In genomic region chr17:18038149-18038850, GRCh38 we compare ENCODE assay signal across 8 cellular contexts. TPM values are rescaled to one million over a fixed set of nuclear protein-coding genes. Genes with fewer than 3 reads are reported as not detected.
DNase-seq lines count a peak whose midpoint lies in the region; ATAC-seq, FAIRE-seq and TF ChIP-seq lines count a peak whose summit lies in the region.

No MANE protein-coding gene starts in this region.

- H3K36me3 Mint-ChIP-seq in astrocyte (ENCODE audit: low read depth, unreplicated experiment) = peaks cover 2% of the 10 kb centered on the region

- H3K27me3 ChIP-seq in NT2/D1 (ENCODE audit: insufficient read depth, insufficient read length) = no peaks in the 10 kb centered on the region
- H3K27me3 ChIP-seq in astrocyte (ENCODE audit: insufficient read depth, low read length) = no peaks in the 10 kb centered on the region
- no peaks in the 10 kb centered on the region for H3K27me3 ChIP-seq in liver (ENCODE audit: control insufficient read depth in 4 of 4, insufficient read depth in 4 of 4, low read length in 3 of 4)

- H3K9ac ChIP-seq in NT2/D1 (ENCODE audit: insufficient read length, low read depth) = peak overlapping the region; percentile 91
- peak overlapping the region; percentile 84 for H3K9ac ChIP-seq in astrocyte (ENCODE audit: low read length)
- H3K9ac ChIP-seq in liver (ENCODE audit: low read depth in 1 of 2, low read length in 2 of 2) = peak overlapping the region; percentile 51 to 79

- H3K27ac ChIP-seq in astrocyte (ENCODE audit: low read depth, low read length) (peak overlapping the region; percentile 77), liver (ENCODE audit: low read depth in 1 of 2, low read length in 2 of 2) (peak overlapping the region; percentile 18 to 61), substantia nigra (ENCODE audit: low read depth, low read length, poor library complexity, severe bottlenecking) (peak overlapping the region; percentile 75)

- H3K4me3 Mint-ChIP-seq in astrocyte (ENCODE audit: unreplicated experiment) = peak overlapping the region; percentile 96

- TF ChIP-seq POLR2A in GM12892 (IDR thresholded peaks at IDR 0.05; ENCODE audit: low read depth, low read length) = no peak

- H3K9me3 ChIP-seq in NT2/D1 (ENCODE audit: insufficient read depth, low read length) (no peaks in the 10 kb centered on the region), astrocyte (ENCODE audit: insufficient read depth, low read depth, low read length) (no peaks in the 10 kb centered on the region), liver (ENCODE audit: control insufficient read depth in 4 of 4, low read length in 3 of 4) (no peaks in the 10 kb centered on the region)

- TF ChIP-seq RAD21 in liver (IDR thresholded peaks at IDR 0.05) = no peak

- FAIRE-seq in GM12892 (lab: Jason Lieb, UNC) (peak; percentile 77), astrocyte (lab: Jason Lieb, UNC) (no peak)

- peaks cover 22% of the 10 kb centered on the region for H3K4me1 Mint-ChIP-seq in astrocyte (ENCODE audit: low read depth, unreplicated experiment)

- H4K20me1 ChIP-seq in astrocyte (ENCODE audit: insufficient read depth, low read length) = peaks cover 29% of the 10 kb centered on the region

- ATAC-seq in GM21526 (IDR thresholded peaks at IDR 0.05; ENCODE audit: low FRiP score, unreplicated experiment) = no peak
- no peak for ATAC-seq in left lobe of liver

- H3K36me3 ChIP-seq in NT2/D1 (ENCODE audit: insufficient read depth, insufficient read length, low read length) (peaks cover 2% of the 10 kb centered on the region), astrocyte (ENCODE audit: insufficient read depth, low read length) (no peaks in the 10 kb centered on the region), liver (ENCODE audit: control insufficient read depth in 4 of 4, insufficient read depth in 3 of 4, low read depth in 1 of 4, low read length in 3 of 4) (no peaks in the 10 kb centered on the region)

- peak overlapping the region; percentile 94 for H2AFZ ChIP-seq in astrocyte (ENCODE audit: low read depth, low read length)

- peak overlapping the region; percentile 93 for H3K4me2 ChIP-seq in astrocyte (ENCODE audit: low read length)

- WGBS in liver = 7% methylated on average over 13 of the region's 13 CpGs

- no peaks in the 10 kb centered on the region for H3K27me3 Mint-ChIP-seq in astrocyte (ENCODE audit: low read depth, unreplicated experiment)

- TF ChIP-seq CTCF in astrocyte (IDR thresholded peaks at IDR 0.05; ENCODE audit: insufficient read depth, low read depth, low read length) (no peak), liver (IDR thresholded peaks at IDR 0.05; ENCODE audit: low read depth, low read length, missing input control) (no peak)

- peak overlapping the region; percentile 84 for H3K4me3 ChIP-seq in NT2/D1 (ENCODE audit: insufficient read length, low read depth)
- peak overlapping the region; percentile 95 for H3K4me3 ChIP-seq in astrocyte (ENCODE audit: insufficient read depth, low read depth, low read length)
- peak overlapping the region; percentile 84 to 97 (median 97) for H3K4me3 ChIP-seq in liver (ENCODE audit: low read depth in 1 of 3, low read length in 3 of 3)

- peak overlapping the region; percentile 41 for H3K27ac Mint-ChIP-seq in astrocyte (ENCODE audit: unreplicated experiment)

- H3K9me3 Mint-ChIP-seq in astrocyte (ENCODE audit: unreplicated experiment) = no peaks in the 10 kb centered on the region

- H3K4me1 ChIP-seq in NT2/D1 (ENCODE audit: insufficient read depth, insufficient read length) (peaks cover 4% of the 10 kb centered on the region), astrocyte (ENCODE audit: insufficient read depth, low read length) (peaks cover 15% of the 10 kb centered on the region), liver (ENCODE audit: control insufficient read depth in 4 of 4, insufficient read depth in 4 of 4, low read length in 3 of 4) (peaks cover 4 to 35% (median 27%) of the 10 kb centered on the region in 4 donors)

- DNase-seq in GM12892 (ENCODE audit: insufficient read length) (peak; percentile 26), NT2/D1 (ENCODE audit: low read depth, low spot score) (no peak), astrocyte (ENCODE audit: low read depth) (peak; percentile 8), substantia nigra (lab: John Stamatoyannopoulos, UW) (no peak), left lobe of liver (ENCODE audit: low spot score) (no peak), inferior parietal cortex (ENCODE audit: extremely low spot score) (no peak)

- peaks cover 29% of the 10 kb centered on the region for H3K79me2 ChIP-seq in astrocyte (ENCODE audit: insufficient read depth, low read length)

TF ChIP-seq in liver, 16 proteins besides CTCF, POLR2A, EP300 and RAD21:
- TF ChIP-seq HNF4G (IDR thresholded peaks at IDR 0.05) (no peak), MAX (IDR thresholded peaks at IDR 0.05) (no peak), HNF4A (conservative IDR thresholded peaks at IDR 0.05) (no peak), YY1 (IDR thresholded peaks at IDR 0.05) (no peak), RXRA (IDR thresholded peaks at IDR 0.05) (no peak), ZBTB33 (IDR thresholded peaks at IDR 0.05) (no peak), TAF1 (conservative IDR thresholded peaks at IDR 0.05) (no peak), JUND (IDR thresholded peaks at IDR 0.05) (no peak), FOXA2 (IDR thresholded peaks at IDR 0.05) (no peak), EGR1 (IDR thresholded peaks at IDR 0.05; ENCODE audit: low read depth in 2 of 2) (no peak), GABPA (IDR thresholded peaks at IDR 0.05 in 1 of 2, conservative IDR thresholded peaks at IDR 0.05 in 1 of 2) (no peak), ATF3 (IDR thresholded peaks at IDR 0.05) (no peak), SP1 (IDR thresholded peaks at IDR 0.05) (no peak), NR2F2 (IDR thresholded peaks at IDR 0.05) (no peak), REST (IDR thresholded peaks at IDR 0.05) (no peak), FOXA1 (IDR thresholded peaks at IDR 0.05) (no peak)

RNA-seq across cellular contexts. Expression of gene ATPAF2, which starts 0.7 kb away (rescaled TPM):
- polyA plus RNA-seq in GM12892 (2012; ENCODE audit: missing spikeins) = 16.3 TPM
- total RNA-seq in astrocyte = 24.8 and 27.9 TPM in 2 replicates
- 10 to 100 TPM; 12.9 to 14.4 TPM for total RNA-seq in liver
- polyA plus RNA-seq in liver = 10 to 100 TPM; 19.1 to 20.1 TPM
- 25.9 TPM for total RNA-seq in left lobe of liver

RNA-seq across cellular contexts. Expression of gene GID4, which starts 0.9 kb away (rescaled TPM):
- 6.4 TPM for polyA plus RNA-seq in GM12892 (2012; ENCODE audit: missing spikeins)
- total RNA-seq in astrocyte = 9.2 and 9.9 TPM in 2 replicates
- 1 to 10 TPM; 4.4 to 4.9 TPM for total RNA-seq in liver
- 1 to 10 TPM; 1.7 to 3.0 TPM for polyA plus RNA-seq in liver
- 5.6 TPM for total RNA-seq in left lobe of liver

RNA-seq across cellular contexts. Expression of gene DRG2, which starts 49.4 kb away (rescaled TPM):
- 25.4 TPM for polyA plus RNA-seq in GM12892 (2012; ENCODE audit: missing spikeins)
- 32.2 and 35.0 TPM in 2 replicates for total RNA-seq in astrocyte
- total RNA-seq in liver = 10 to 100 TPM; 10.9 to 24.9 TPM
- 10 to 100 TPM; 17.0 to 20.2 TPM for polyA plus RNA-seq in liver
- total RNA-seq in left lobe of liver = 13.0 TPM

Comparison
In these comparisons a context has a peak if more than half of its experiments do, and no peak if none do; other contexts are left out.
1. DNase-seq: peak in GM12892 (single experiment) and astrocyte (single experiment); none in NT2/D1 (single experiment), substantia nigra (0 of 49), left lobe of liver (single experiment) and inferior parietal cortex (single experiment).
2. Peak in every context shown above with its lines, with median percentiles within 50 percentile points of each other: H3K4me3 ChIP-seq, H3K9ac ChIP-seq and H3K27ac ChIP-seq.